14 cellular contexts compared by ENCODE assay signal in the genomic region with DNA sequence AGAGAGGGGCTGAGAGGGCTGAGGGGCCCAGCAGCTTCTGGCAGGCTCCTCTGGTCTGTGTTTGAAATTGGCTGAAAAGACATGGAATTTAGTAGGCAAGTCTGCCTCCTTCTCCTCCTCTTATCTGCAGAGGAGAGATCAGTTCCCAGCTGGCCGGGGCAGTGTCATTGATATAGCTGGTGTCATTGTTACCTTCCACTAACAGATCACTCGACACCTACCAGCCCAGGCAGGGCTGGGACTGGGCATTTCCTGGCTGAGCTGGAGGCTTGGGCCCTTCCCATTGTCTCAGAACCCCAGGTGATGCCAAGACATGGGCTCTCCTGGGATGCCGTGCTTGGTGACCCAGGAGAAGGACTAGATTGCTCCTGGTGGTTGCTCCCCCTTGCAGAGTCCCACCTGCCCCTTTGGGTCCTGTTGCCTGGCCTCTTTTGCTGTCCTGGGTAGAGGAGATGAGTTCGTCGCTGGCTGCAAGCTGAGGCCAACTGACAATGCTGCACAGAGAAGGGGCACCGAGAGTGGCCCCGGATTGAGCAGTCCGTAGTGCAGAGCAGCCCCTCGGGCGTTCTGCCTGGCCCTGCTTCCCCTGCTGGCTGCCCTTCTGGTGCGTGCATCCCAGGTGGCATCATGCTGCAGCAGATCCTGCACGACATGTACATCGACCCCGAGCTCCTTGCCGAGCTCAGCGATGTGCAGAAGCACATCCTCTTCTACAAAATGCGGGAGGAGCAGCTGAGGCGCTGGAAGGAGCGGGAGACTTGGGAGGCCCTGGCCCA. TPM values are rescaled to one million over a fixed set of nuclear protein-coding genes. Genes with fewer than 3 reads are reported as not detected.
DNase-seq lines count a peak whose midpoint lies in the region; ATAC-seq and TF ChIP-seq lines count a peak whose summit lies in the region.
"Had no signal": no experiment of that assay in that cellular context is flagged by ENCODE, and none has a peak within 500 bp of the region (broad histone marks: within the 10 kb centered on the region; RNA-seq: fewer than 3 reads in every experiment).

A gene (plus strand): TSS at position 198 of the 776 bp plus-strand sequence. CDS start 430 bp downstream, at position 628.

- intact Hi-C loops in heart right ventricle (cut with DNase I) (loop anchor here in 1 of 10 donors (5.0 kb wide), 1 partner anchor 44 kb away; no protein-coding TSS in a partner anchor), vagina (cut with DNase I) (no loop called here)

- H3K4me3 Mint-ChIP-seq in activated T-helper 17 cell treated with anti-CD3 and anti-CD28 coated beads, Interleukin-2, amount 50 U/mL, for 72 hours = peak within 1 kb of the TSS; percentile 94
- peak within 1 kb of the TSS; percentile 62 for H3K4me3 Mint-ChIP-seq in memory B cell

- H3K79me1 ChIP-seq in mesenchymal stem cell (replicated peaks; ENCODE audit: low read length, poor library complexity, severe bottlenecking) = no peaks in the 10 kb centered on the region

- H3K27ac Mint-ChIP-seq in activated T-helper 17 cell treated with anti-CD3 and anti-CD28 coated beads, Interleukin-2, amount 50 U/mL, for 72 hours = peak within 1 kb of the TSS; percentile 99
- no peak within 1 kb of the TSS for H3K27ac Mint-ChIP-seq in memory B cell

- H3K27me3 ChIP-seq in right atrium auricular region (no peaks in the 10 kb centered on the region), heart right ventricle (no peaks in the 10 kb centered on the region), vagina (no peaks in the 10 kb centered on the region), mesenchymal stem cell (ENCODE audit: control insufficient read depth in 1 of 2, insufficient read depth in 1 of 2, low read length in 2 of 2) (peaks cover 8 to 25% of the 10 kb centered on the region in 2 experiments)
- H3K27me3 ChIP-seq: upper lobe of right lung had no signal

- 91% methylated on average over 19 of the region's 19 CpGs for WGBS in heart right ventricle, 2 donors
- 90% methylated on average over 19 of the region's 19 CpGs for WGBS in mesenchymal stem cell

- peaks cover 0 to 12% of the 10 kb centered on the region in 2 donors for H3K4me1 ChIP-seq in right atrium auricular region
- H3K4me1 ChIP-seq in heart right ventricle = peaks cover 0 to 54% (median 28%) of the 10 kb centered on the region in 9 donors
- peaks cover 21% of the 10 kb centered on the region for H3K4me1 ChIP-seq in vagina
- peaks cover 5% of the 10 kb centered on the region for H3K4me1 ChIP-seq in mesenchymal stem cell (ENCODE audit: control insufficient read depth, insufficient read depth, low read depth, low read length)

- peaks cover 16% of the 10 kb centered on the region for H3K36me3 Mint-ChIP-seq in activated T-helper 17 cell treated with anti-CD3 and anti-CD28 coated beads, Interleukin-2, amount 50 U/mL, for 72 hours (ENCODE audit: low read depth)
- no peaks in the 10 kb centered on the region for H3K36me3 Mint-ChIP-seq in memory B cell

- no peak within 1 kb of the TSS for H3K23ac ChIP-seq in mesenchymal stem cell (ENCODE audit: low read length in 2 of 2)

- DNase-seq in right atrium auricular region (ENCODE audit: low spot score) = peak; percentile 54
- no peak for DNase-seq in heart right ventricle
- DNase-seq in memory B cell (ENCODE audit: low spot score in 2 of 2) = no peak
- DNase-seq in vagina (ENCODE audit: extremely low spot score in 2 of 2) = peak; percentile 83 to 94
- no peak for DNase-seq in hippocampal formation (lab: John Stamatoyannopoulos, UW)
- DNase-seq in mesenchymal stem cell = no peak
- DNase-seq: Kasumi-1, PC-3, upper lobe of right lung had no signal

- no peak within 1 kb of the TSS for H2AFZ ChIP-seq in mesenchymal stem cell (ENCODE audit: low read depth, low read length)

- no peak within 1 kb of the TSS for H2BK5ac ChIP-seq in mesenchymal stem cell (ENCODE audit: low read depth, low read length, poor library complexity, severe bottlenecking)

- no peak within 1 kb of the TSS for H4K8ac ChIP-seq in mesenchymal stem cell (ENCODE audit: low read length)

- no peak within 1 kb of the TSS for H3K9ac ChIP-seq in mesenchymal stem cell (ENCODE audit: low read length)

- peaks cover 18% of the 10 kb centered on the region for H3K4me1 Mint-ChIP-seq in activated T-helper 17 cell treated with anti-CD3 and anti-CD28 coated beads, Interleukin-2, amount 50 U/mL, for 72 hours
- H3K4me1 Mint-ChIP-seq in memory B cell = peaks cover 38% of the 10 kb centered on the region

- TF ChIP-seq CTCF in right atrium auricular region (IDR thresholded peaks at IDR 0.05) (no peak), heart right ventricle (IDR thresholded peaks at IDR 0.05) (no peak), vagina (IDR thresholded peaks at IDR 0.05) (no peak)

- H3K18ac ChIP-seq in mesenchymal stem cell (ENCODE audit: low read depth in 1 of 2, low read length in 2 of 2) = no peak within 1 kb of the TSS

- ATAC-seq in heart right ventricle (no peak), memory B cell (ENCODE audit: low read depth) (no peak), HG03565 (IDR thresholded peaks at IDR 0.05; ENCODE audit: unreplicated experiment) (no peak)
- no peak for ATAC-seq in activated T-helper 17 cell treated with anti-CD3 and anti-CD28 coated beads, Interleukin-2, amount 50 U/mL, for 72 hours (replicated peaks)
- ATAC-seq: PC-3, right cardiac atrium, upper lobe of right lung had no signal

- H3K9me3 ChIP-seq in right atrium auricular region (no peaks in the 10 kb centered on the region), heart right ventricle (no peaks in the 10 kb centered on the region), vagina (no peaks in the 10 kb centered on the region), mesenchymal stem cell (ENCODE audit: control insufficient read depth, low read length) (no peaks in the 10 kb centered on the region)
- H3K9me3 ChIP-seq: upper lobe of right lung had no signal

- no peaks in the 10 kb centered on the region for H3K36me3 ChIP-seq in right atrium auricular region
- H3K36me3 ChIP-seq in heart right ventricle = no peaks in the 10 kb centered on the region
- H3K36me3 ChIP-seq in vagina = no peaks in the 10 kb centered on the region
- H3K36me3 ChIP-seq in mesenchymal stem cell (ENCODE audit: control insufficient read depth in 1 of 2, insufficient read depth in 2 of 2, low read depth in 1 of 2, low read length in 2 of 2) = no peaks in the 10 kb centered on the region
- H3K36me3 ChIP-seq: upper lobe of right lung had no signal

- no peak within 1 kb of the TSS for H4K91ac ChIP-seq in mesenchymal stem cell (ENCODE audit: low read length)

- no peak within 1 kb of the TSS for H2AK5ac ChIP-seq in mesenchymal stem cell (ENCODE audit: low read length, severe bottlenecking)

- no peak for TF ChIP-seq POLR2A in vagina (IDR thresholded peaks at IDR 0.05)

- H3K27me3 Mint-ChIP-seq in activated T-helper 17 cell treated with anti-CD3 and anti-CD28 coated beads, Interleukin-2, amount 50 U/mL, for 72 hours = no peaks in the 10 kb centered on the region
- no peaks in the 10 kb centered on the region for H3K27me3 Mint-ChIP-seq in memory B cell

- H3K14ac ChIP-seq in mesenchymal stem cell (ENCODE audit: low read length in 2 of 2) = peak within 1 kb of the TSS in 1 of 2 experiments; percentile 63

- H3K4me2 ChIP-seq in mesenchymal stem cell (ENCODE audit: low read length, poor library complexity, severe bottlenecking) = no peak within 1 kb of the TSS

- no peaks in the 10 kb centered on the region for H3K9me3 Mint-ChIP-seq in activated T-helper 17 cell treated with anti-CD3 and anti-CD28 coated beads, Interleukin-2, amount 50 U/mL, for 72 hours
- no peaks in the 10 kb centered on the region for H3K9me3 Mint-ChIP-seq in memory B cell

- H3K27ac ChIP-seq in right atrium auricular region (no peak within 1 kb of the TSS), heart right ventricle (peak within 1 kb of the TSS in 5 of 10 donors; percentile 70 to 90 (median 72)), vagina (no peak within 1 kb of the TSS), mesenchymal stem cell (ENCODE audit: low read length, poor library complexity, severe bottlenecking) (no peak within 1 kb of the TSS)

- H3K4me3 ChIP-seq in right atrium auricular region (no peak within 1 kb of the TSS), heart right ventricle (no peak within 1 kb of the TSS), vagina (no peak within 1 kb of the TSS), mesenchymal stem cell (ENCODE audit: insufficient read depth in 1 of 2, low read depth in 1 of 2, low read length in 2 of 2) (no peak within 1 kb of the TSS)
- H3K4me3 ChIP-seq: lung had no signal

- H3K4ac ChIP-seq in mesenchymal stem cell (ENCODE audit: low read depth in 1 of 2, low read length in 2 of 2) = no peak within 1 kb of the TSS

- no peak within 1 kb of the TSS for H2BK12ac ChIP-seq in mesenchymal stem cell (ENCODE audit: low read length in 2 of 2)

- no peak within 1 kb of the TSS for H2BK120ac ChIP-seq in mesenchymal stem cell (ENCODE audit: low read depth, low read length)

- no peak within 1 kb of the TSS for H2BK15ac ChIP-seq in mesenchymal stem cell (ENCODE audit: low read depth, poor library complexity, severe bottlenecking)

RNA-seq across cellular contexts. Expression of the gene that starts here (rescaled TPM):
- total RNA-seq in right atrium auricular region = under 1 TPM in 1 of 2 donors, not detected in 1; 0.12 TPM
- total RNA-seq in heart right ventricle = not detected
- polyA plus RNA-seq in heart right ventricle = not detected
- under 1 TPM; 0.11 to 0.32 TPM for total RNA-seq in activated T-helper 17 cell treated with anti-CD3 and anti-CD28 coated beads, Interleukin-2, amount 50 U/mL, for 72 hours
- total RNA-seq in vagina = not detected
- not detected for polyA plus RNA-seq in mesenchymal stem cell (2013, experiment 1 of 2)
- polyA plus RNA-seq in mesenchymal stem cell (2013, experiment 2 of 2) = 0.01 TPM
- total RNA-seq: PC-3, right cardiac atrium had no signal
- polyA plus RNA-seq: BJ, right cardiac atrium had no signal

Comparison
In these comparisons a context has a peak if more than half of its experiments do, and no peak if none do; other contexts are left out.
1. Peak in DNase-seq in right atrium auricular region; RNA of the gene not detected or under 1 TPM.
2. Peak in DNase-seq in vagina; RNA of the gene not detected or under 1 TPM.